ENCODE assay signal across 10 cellular contexts in the genomic region with DNA sequence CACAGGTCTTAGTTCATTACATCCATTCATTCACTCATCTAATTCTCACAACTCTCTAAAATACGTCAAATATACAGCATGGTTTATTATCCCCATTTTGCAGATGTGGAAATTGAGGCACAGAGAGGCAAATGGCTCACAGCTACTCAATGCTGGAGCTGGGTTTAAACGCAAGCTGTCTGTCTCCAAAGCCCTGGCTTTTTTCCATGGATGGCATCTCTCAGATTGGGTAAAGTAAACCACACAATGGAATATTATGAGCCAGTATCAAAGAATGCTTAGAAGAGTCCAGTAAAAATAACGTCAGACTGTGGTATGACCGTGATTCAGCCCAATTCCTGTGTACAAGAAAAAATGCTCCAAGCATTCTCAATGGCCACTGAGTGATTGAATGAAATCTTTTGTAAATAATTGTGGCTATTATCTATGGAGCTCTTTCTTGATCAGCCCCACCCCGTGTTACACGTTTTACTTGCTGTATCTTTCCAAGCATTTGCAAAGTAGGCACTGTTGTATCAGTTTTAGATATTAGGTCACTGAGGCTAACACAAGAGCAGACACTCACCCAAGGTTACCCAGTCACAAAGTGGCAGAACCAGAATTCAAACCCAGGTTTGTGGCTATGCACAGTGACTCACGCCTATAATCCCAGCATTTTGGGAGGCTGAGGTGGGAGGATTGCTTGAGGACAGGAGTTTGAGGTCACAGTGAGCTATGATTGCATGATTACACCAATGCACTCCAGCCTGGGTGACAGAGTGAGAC. TPM values are rescaled to one million over a fixed set of nuclear protein-coding genes. Genes with fewer than 3 reads are reported as not detected.
DNase-seq lines count a peak whose midpoint lies in the region; ATAC-seq and TF ChIP-seq lines count a peak whose summit lies in the region.
"Had no signal": no experiment of that assay in that cellular context is flagged by ENCODE, and none has a peak within 500 bp of the region (broad histone marks: within the 10 kb centered on the region; RNA-seq: fewer than 3 reads in every experiment).

No MANE protein-coding gene starts in this region.

- H3K4me1 ChIP-seq in osteoblast (ENCODE audit: insufficient read depth, low read length) (peaks cover 23% of the 10 kb centered on the region), spleen (peaks cover 0 to 16% (median 7%) of the 10 kb centered on the region in 6 donors)

- CTCF ChIA-PET in RWPE1 (lab: Yijun Ruan, JAX), result interaction anchor here (0.5 to 2.4 kb wide), 3 partner anchors 27 to 676 kb away, joined by 3 to 9 read pairs (median 4); a partner anchor contains a TSS

- H3K27me3 ChIP-seq in osteoblast (ENCODE audit: insufficient read depth, low read length) (no peaks in the 10 kb centered on the region), spleen (replicated peaks in 1 of 7) (peaks cover 4 to 72% (median 25%) of the 10 kb centered on the region in 7 donors)
- H3K27me3 ChIP-seq: ovary had no signal

- peak overlapping the region; percentile 68 for H3K4me2 ChIP-seq in osteoblast (ENCODE audit: insufficient read depth, low read length)

- peak overlapping the region; percentile 30 for H2AFZ ChIP-seq in osteoblast (ENCODE audit: low read length)

- WGBS in spleen, 5 donors, result 67 to 81% (median 73%) methylated on average over 7 of the region's 7 CpGs

- H3K9me3 ChIP-seq in osteoblast (ENCODE audit: low read depth, low read length) (no peaks in the 10 kb centered on the region), spleen (no peaks in the 10 kb centered on the region)
- H3K9me3 ChIP-seq: ovary had no signal

- no peak overlapping the region for H3K27ac Mint-ChIP-seq in natural killer cell
- H3K27ac Mint-ChIP-seq: activated naive CD8-positive, alpha-beta T cell treated with anti-CD3 and anti-CD28 coated beads for 36 hours had no signal

- POLR2A ChIA-PET in RWPE1 (lab: Yijun Ruan, JAX; ENCODE audit: low non-redundant PET), result no interaction called here

- H3K27me3 Mint-ChIP-seq in natural killer cell (ENCODE audit: low read depth in 2 of 2), result peaks cover 20 to 26% of the 10 kb centered on the region in 2 donors

- no peaks in the 10 kb centered on the region for H3K36me3 ChIP-seq in osteoblast (ENCODE audit: insufficient read depth, low read length)
- H3K36me3 ChIP-seq in spleen, result no peaks in the 10 kb centered on the region
- H3K36me3 ChIP-seq: ovary had no signal

- DNase-seq in Daoy (ENCODE audit: low read depth) (peak; percentile 92), RWPE1 (ENCODE audit: low spot score) (peak; percentile 81), epithelial cell of proximal tubule (ENCODE audit: low read depth) (peak; percentile 91), osteoblast (ENCODE audit: insufficient read length, low spot score, missing footprints) (peak; percentile 94), natural killer cell (no peak), spleen (no peak), OCI-M2 (lab: John Stamatoyannopoulos, UW; ENCODE audit: unreplicated experiment) (no peak)
- DNase-seq: activated naive CD8-positive, alpha-beta T cell treated with anti-CD3 and anti-CD28 coated beads for 36 hours; ovary had no signal

- intact Hi-C loops in natural killer cell (cut with micrococcal nuclease), result no loop called here
- intact Hi-C loops in spleen (cut with DNase I; ENCODE audit: low total_unique reads), result no loop called here

- no peaks in the 10 kb centered on the region for H3K79me2 ChIP-seq in osteoblast (ENCODE audit: insufficient read depth, low read length)

- no peak overlapping the region for H3K4me3 Mint-ChIP-seq in natural killer cell
- H3K4me3 Mint-ChIP-seq: activated naive CD8-positive, alpha-beta T cell treated with anti-CD3 and anti-CD28 coated beads for 36 hours had no signal

- no peak for TF ChIP-seq CTCF in RWPE1 (conservative IDR thresholded peaks at IDR 0.05; ENCODE audit: low read depth)
- TF ChIP-seq CTCF in epithelial cell of proximal tubule (conservative IDR thresholded peaks at IDR 0.05; ENCODE audit: low read depth, low read length), result no peak
- TF ChIP-seq CTCF in osteoblast (IDR thresholded peaks at IDR 0.05; ENCODE audit: extremely low read depth, low read depth, low read length), result no peak
- TF ChIP-seq CTCF in natural killer cell (IDR thresholded peaks at IDR 0.05), result no peak
- no peak for TF ChIP-seq CTCF in spleen (IDR thresholded peaks at IDR 0.05 in 8 of 11, conservative IDR thresholded peaks at IDR 0.05 in 3 of 11)

- H3K27ac ChIP-seq in RWPE1, result peak overlapping the region; percentile 59
- peak overlapping the region; percentile 82 for H3K27ac ChIP-seq in osteoblast (ENCODE audit: low read depth, low read length)
- H3K27ac ChIP-seq in spleen, result no peak overlapping the region
- H3K27ac ChIP-seq: ovary had no signal

- ATAC-seq in natural killer cell (no peak), HG03457 (IDR thresholded peaks at IDR 0.05; ENCODE audit: unreplicated experiment) (no peak)

- no peak overlapping the region for H3K4me3 ChIP-seq in epithelial cell of proximal tubule (ENCODE audit: low read depth, low read length)
- no peak overlapping the region for H3K4me3 ChIP-seq in osteoblast (ENCODE audit: insufficient read depth, low read length)
- H3K4me3 ChIP-seq in spleen, result no peak overlapping the region
- H3K4me3 ChIP-seq: ovary had no signal

- no peak for TF ChIP-seq POLR2A in spleen (IDR thresholded peaks at IDR 0.05)

- H3K4me1 Mint-ChIP-seq in natural killer cell, result peaks cover 15 to 16% of the 10 kb centered on the region in 2 donors

- H4K20me1 ChIP-seq in osteoblast (ENCODE audit: insufficient read depth, low read length), result no peaks in the 10 kb centered on the region

- no peaks in the 10 kb centered on the region for H3K9me3 Mint-ChIP-seq in natural killer cell
- H3K9me3 Mint-ChIP-seq: activated naive CD8-positive, alpha-beta T cell treated with anti-CD3 and anti-CD28 coated beads for 36 hours had no signal

- no peaks in the 10 kb centered on the region for H3K36me3 Mint-ChIP-seq in natural killer cell
- H3K36me3 Mint-ChIP-seq: activated naive CD8-positive, alpha-beta T cell treated with anti-CD3 and anti-CD28 coated beads for 36 hours had no signal

RNA-seq across cellular contexts. Expression of a gene that starts 5.5 kb away (rescaled TPM):
- 0.57 TPM in 1 of 2 replicates, not detected in the other for total RNA-seq in Daoy (2014; rRNA removed; shearing (Covaris generic))
- total RNA-seq in epithelial cell of proximal tubule (0.22 and 0.23 TPM in 2 replicates), osteoblast (0.29 TPM in 1 of 2 replicates, not detected in the other), natural killer cell (not detected), spleen (not detected)
- not detected for polyA plus RNA-seq in spleen
- total RNA-seq: activated naive CD8-positive, alpha-beta T cell treated with anti-CD3 and anti-CD28 coated beads for 36 hours; ovary had no signal
- polyA plus RNA-seq: ovary had no signal

RNA-seq across cellular contexts. Expression of a gene that starts 46.3 kb away (rescaled TPM):
- 2.6 and 22.7 TPM in 2 replicates for total RNA-seq in Daoy (2014; rRNA removed; shearing (Covaris generic))
- total RNA-seq in epithelial cell of proximal tubule (8.0 and 14.3 TPM in 2 replicates), osteoblast (4.7 and 5.0 TPM in 2 replicates), natural killer cell (under 1 TPM in 2 of 3 donors, not detected in 1; 0.23 to 0.38 TPM), spleen (1 to 10 TPM in 5 of 7 donors, under 1 TPM in 2; 0.26 to 4.2 (median 1.9) TPM)
- polyA plus RNA-seq in spleen, result under 1 TPM; 0.10 to 0.99 (median 0.61) TPM

RNA-seq across cellular contexts. Expression of a gene that starts 47.0 kb away (rescaled TPM):
- 4.2 and 9.8 TPM in 2 replicates for total RNA-seq in Daoy (2014; rRNA removed; shearing (Covaris generic))
- 24.7 and 27.5 TPM in 2 replicates for total RNA-seq in epithelial cell of proximal tubule
- 6.8 and 9.4 TPM in 2 replicates for total RNA-seq in osteoblast
- total RNA-seq in natural killer cell, result 10 to 100 TPM in 2 of 3 donors, 1 to 10 TPM in 1; 6.7 to 13.4 (median 11.8) TPM
- 10 to 100 TPM in 6 of 7 donors, 1 to 10 TPM in 1; 9.5 to 27.8 (median 19.8) TPM for total RNA-seq in spleen
- 10 to 100 TPM in 1 of 3 donors, 1 to 10 TPM in 2; 5.2 to 13.4 (median 7.7) TPM for polyA plus RNA-seq in spleen

Comparison
In these comparisons a context has a peak if more than half of its experiments do, and no peak if none do; other contexts are left out.
1. DNase-seq: peak in Daoy (single experiment), RWPE1 (single experiment), epithelial cell of proximal tubule (single experiment) and osteoblast (single experiment); none in natural killer cell (single experiment), spleen (single experiment) and OCI-M2 (single experiment).
2. H3K27ac ChIP-seq: peak in RWPE1 (single experiment) and osteoblast (single experiment); none in spleen (0 of 8).